In genomic region chr7:100866721-100867039, GRCh38 we compare ENCODE assay signal across 8 cellular contexts. TPM values are rescaled to one million over a fixed set of nuclear protein-coding genes. Genes with fewer than 3 reads are reported as not detected.
DNase-seq lines count a peak whose midpoint lies in the region.

No MANE protein-coding gene starts in this region.

- peak overlapping the region; percentile 71 for H3K4me3 ChIP-seq in iPS-18a (ENCODE audit: low read length)
- peak overlapping the region; percentile 59 to 92 (median 79) for H3K4me3 ChIP-seq in subcutaneous abdominal adipose tissue (ENCODE audit: low read depth in 1 of 5, low read length in 5 of 5)

- peaks cover 15% of the 10 kb centered on the region for H3K4me1 Mint-ChIP-seq in T-helper 1 cell treated with Interleukin-12 subunit alpha and Interleukin-12 subunit beta and Interleukin-4 antibody, amounts not matched to agents 30 μg/mL and 1 μg/mL, for 36 hours (ENCODE audit: low read depth)
- H3K4me1 Mint-ChIP-seq in activated naive CD8-positive, alpha-beta T cell treated with anti-CD3 and anti-CD28 coated beads for 36 hours, result peaks cover 18% of the 10 kb centered on the region

- peaks cover 18% of the 10 kb centered on the region for H3K36me3 ChIP-seq in iPS-18a (ENCODE audit: control insufficient read depth, low read depth, low read length)
- peaks cover 2 to 34% (median 15%) of the 10 kb centered on the region in 5 donors for H3K36me3 ChIP-seq in subcutaneous abdominal adipose tissue (ENCODE audit: control insufficient read depth in 5 of 5, insufficient read depth in 5 of 5, low read length in 5 of 5)

- H3K9me3 ChIP-seq in iPS-18a (ENCODE audit: control insufficient read depth, low read depth, low read length), result no peaks in the 10 kb centered on the region
- H3K9me3 ChIP-seq in subcutaneous abdominal adipose tissue (ENCODE audit: control insufficient read depth in 5 of 5, low read length in 5 of 5), result no peaks in the 10 kb centered on the region

- peak overlapping the region; percentile 87 for H3K4me3 Mint-ChIP-seq in T-helper 1 cell treated with Interleukin-12 subunit alpha and Interleukin-12 subunit beta and Interleukin-4 antibody, amounts not matched to agents 30 μg/mL and 1 μg/mL, for 36 hours
- peak overlapping the region; percentile 97 for H3K4me3 Mint-ChIP-seq in activated naive CD8-positive, alpha-beta T cell treated with anti-CD3 and anti-CD28 coated beads for 36 hours

- peak overlapping the region; percentile 77 for H3K27ac ChIP-seq in iPS-18a (ENCODE audit: low read length)
- H3K27ac ChIP-seq in subcutaneous abdominal adipose tissue (ENCODE audit: low read depth, low read length), result peak overlapping the region; percentile 97

- peaks cover 8% of the 10 kb centered on the region for H3K4me1 ChIP-seq in iPS-18a (ENCODE audit: control insufficient read depth, low read depth, low read length)
- H3K4me1 ChIP-seq in subcutaneous abdominal adipose tissue (ENCODE audit: control insufficient read depth in 5 of 5, insufficient read depth in 5 of 5, low read length in 5 of 5), result peaks cover 5 to 48% (median 42%) of the 10 kb centered on the region in 5 donors

- no peaks in the 10 kb centered on the region for H3K27me3 ChIP-seq in iPS-18a (ENCODE audit: control insufficient read depth, insufficient read depth, low read length)
- H3K27me3 ChIP-seq in subcutaneous abdominal adipose tissue (ENCODE audit: control insufficient read depth in 5 of 5, insufficient read depth in 4 of 5, low read length in 5 of 5), result no peaks in the 10 kb centered on the region

- H3K9ac ChIP-seq in iPS-18a (ENCODE audit: low read length) (peak overlapping the region; percentile 77), subcutaneous abdominal adipose tissue (ENCODE audit: low read length in 5 of 5) (peak overlapping the region in 4 of 5 donors; percentile 92 to 100 (median 98))

- peak overlapping the region; percentile 88 for H3K27ac Mint-ChIP-seq in T-helper 1 cell treated with Interleukin-12 subunit alpha and Interleukin-12 subunit beta and Interleukin-4 antibody, amounts not matched to agents 30 μg/mL and 1 μg/mL, for 36 hours
- peak overlapping the region; percentile 98 for H3K27ac Mint-ChIP-seq in activated naive CD8-positive, alpha-beta T cell treated with anti-CD3 and anti-CD28 coated beads for 36 hours

- H3K27me3 Mint-ChIP-seq in T-helper 1 cell treated with Interleukin-12 subunit alpha and Interleukin-12 subunit beta and Interleukin-4 antibody, amounts not matched to agents 30 μg/mL and 1 μg/mL, for 36 hours (ENCODE audit: low read depth), result no peaks in the 10 kb centered on the region
- H3K27me3 Mint-ChIP-seq in activated naive CD8-positive, alpha-beta T cell treated with anti-CD3 and anti-CD28 coated beads for 36 hours, result no peaks in the 10 kb centered on the region

- H3K36me3 Mint-ChIP-seq in T-helper 1 cell treated with Interleukin-12 subunit alpha and Interleukin-12 subunit beta and Interleukin-4 antibody, amounts not matched to agents 30 μg/mL and 1 μg/mL, for 36 hours (ENCODE audit: low read depth), result peaks cover 13% of the 10 kb centered on the region
- H3K36me3 Mint-ChIP-seq in activated naive CD8-positive, alpha-beta T cell treated with anti-CD3 and anti-CD28 coated beads for 36 hours, result peaks cover 12% of the 10 kb centered on the region

- DNase-seq in T-helper 1 cell, result no peak
- no peak for DNase-seq in activated naive CD8-positive, alpha-beta T cell treated with anti-CD3 and anti-CD28 coated beads for 36 hours
- DNase-seq in NOMO-1 treated with dmso at 0.1 percent for 144 hours (lab: John Stamatoyannopoulos, UW; ENCODE audit: unreplicated experiment), result no peak
- no peak for DNase-seq in putamen (ENCODE audit: low spot score)
- no peak for DNase-seq in NCI-H526 (lab: John Stamatoyannopoulos, UW)

- no peaks in the 10 kb centered on the region for H3K9me3 Mint-ChIP-seq in T-helper 1 cell treated with Interleukin-12 subunit alpha and Interleukin-12 subunit beta and Interleukin-4 antibody, amounts not matched to agents 30 μg/mL and 1 μg/mL, for 36 hours
- no peaks in the 10 kb centered on the region for H3K9me3 Mint-ChIP-seq in activated naive CD8-positive, alpha-beta T cell treated with anti-CD3 and anti-CD28 coated beads for 36 hours

RNA-seq across cellular contexts. Expression of gene TRIP6, which starts 0.5 kb away (rescaled TPM):
- 10 to 100 TPM; 44.2 to 45.1 TPM for total RNA-seq in activated naive CD8-positive, alpha-beta T cell treated with anti-CD3 and anti-CD28 coated beads for 36 hours

RNA-seq across cellular contexts. Expression of gene SRRT, which starts 8.2 kb away (rescaled TPM):
- 100 to 1,000 TPM; 296 to 297 TPM for total RNA-seq in activated naive CD8-positive, alpha-beta T cell treated with anti-CD3 and anti-CD28 coated beads for 36 hours

RNA-seq across cellular contexts. Expression of gene SLC12A9, which starts 14.2 kb away (rescaled TPM):
- total RNA-seq in activated naive CD8-positive, alpha-beta T cell treated with anti-CD3 and anti-CD28 coated beads for 36 hours, result 10 to 100 TPM; 13.4 to 14.6 TPM

RNA-seq across cellular contexts. Expression of gene UFSP1, which starts 22.8 kb away (rescaled TPM):
- 1 to 10 TPM; 1.7 to 2.3 TPM for total RNA-seq in activated naive CD8-positive, alpha-beta T cell treated with anti-CD3 and anti-CD28 coated beads for 36 hours

RNA-seq across cellular contexts. Expression of gene ACHE, which starts 29.0 kb away (rescaled TPM):
- total RNA-seq in activated naive CD8-positive, alpha-beta T cell treated with anti-CD3 and anti-CD28 coated beads for 36 hours, result under 1 TPM in 1 of 2 experiments, not detected in 1; 0.14 TPM
